18 cellular contexts compared by ENCODE assay signal in genomic region chr7:129939881-129940280, GRCh38. TPM values are rescaled to one million over a fixed set of nuclear protein-coding genes. Genes with fewer than 3 reads are reported as not detected.
A peak's percentile ranks its signal among the peaks of the same experiment; 100 is the strongest.
DNase-seq lines count a peak whose midpoint lies in the region; ATAC-seq and TF ChIP-seq lines count a peak whose summit lies in the region.
"Had no signal": no experiment of that assay in that cellular context is flagged by ENCODE, and none has a peak within 500 bp of the region (broad histone marks: within the 10 kb centered on the region; RNA-seq: fewer than 3 reads in every experiment).

No MANE protein-coding gene starts in this region.

- H3K27me3 ChIP-seq in cardiac muscle cell (no peaks in the 10 kb centered on the region), right atrium auricular region (no peaks in the 10 kb centered on the region)

- H3K27ac ChIP-seq in cardiac muscle cell = peak overlapping the region; percentile 3
- no peak overlapping the region for H3K27ac ChIP-seq in right atrium auricular region

- H3K4me3 Mint-ChIP-seq in T-helper 17 cell (no peak overlapping the region), activated B cell treated with CpG ODN at 0.5 μM for 24 hours (no peak overlapping the region), mesothelial cell of epicardium (no peak overlapping the region)
- H3K4me3 Mint-ChIP-seq: CD4-positive, alpha-beta memory T cell; HFFc6 had no signal

- ATAC-seq in T-helper 17 cell (no peak), activated B cell treated with CpG ODN at 0.5 μM for 24 hours (ENCODE audit: low read depth) (no peak)

- H3K27ac Mint-ChIP-seq in T-helper 17 cell (peak overlapping the region; percentile 62), activated B cell treated with CpG ODN at 0.5 μM for 24 hours (peak overlapping the region; percentile 18), mesothelial cell of epicardium (peak overlapping the region; percentile 43)
- H3K27ac Mint-ChIP-seq: HFFc6 had no signal

- no peaks in the 10 kb centered on the region for H3K9me3 Mint-ChIP-seq in activated B cell treated with CpG ODN at 0.5 μM for 24 hours
- H3K9me3 Mint-ChIP-seq in mesothelial cell of epicardium = peaks cover 4% of the 10 kb centered on the region
- H3K9me3 Mint-ChIP-seq: CD4-positive, alpha-beta memory T cell; HFFc6 had no signal

- CTCF ChIA-PET in activated B cell treated with CpG ODN at 0.5 μM for 24 hours (lab: Charles Lee) = no interaction called here

- H3K4me3 ChIP-seq in cardiac muscle cell (no peak overlapping the region), right atrium auricular region (no peak overlapping the region)
- H3K4me3 ChIP-seq: HAP-1 had no signal

- H3K4me1 Mint-ChIP-seq in T-helper 17 cell = peaks cover 13% of the 10 kb centered on the region
- peaks cover 18% of the 10 kb centered on the region for H3K4me1 Mint-ChIP-seq in activated B cell treated with CpG ODN at 0.5 μM for 24 hours
- no peaks in the 10 kb centered on the region for H3K4me1 Mint-ChIP-seq in mesothelial cell of epicardium

- no peaks in the 10 kb centered on the region for H3K9me3 ChIP-seq in cardiac muscle cell (ENCODE audit: low read depth)
- H3K9me3 ChIP-seq in right atrium auricular region = no peaks in the 10 kb centered on the region
- H3K9me3 ChIP-seq in T-helper 17 cell (ENCODE audit: control insufficient read depth, low read length, poor library complexity, severe bottlenecking) = no peaks in the 10 kb centered on the region
- H3K9me3 ChIP-seq: HAP-1 had no signal

- peaks cover 6% of the 10 kb centered on the region for H3K36me3 ChIP-seq in cardiac muscle cell
- H3K36me3 ChIP-seq in right atrium auricular region = peaks cover 9% of the 10 kb centered on the region
- H3K36me3 ChIP-seq: HAP-1 had no signal

- TF ChIP-seq CTCF in cardiac muscle cell (IDR thresholded peaks at IDR 0.05; ENCODE audit: low read depth, low read length) = no peak
- TF ChIP-seq CTCF in right atrium auricular region (IDR thresholded peaks at IDR 0.05) = no peak
- TF ChIP-seq CTCF in activated B cell treated with CpG ODN at 0.5 μM for 24 hours (IDR thresholded peaks at IDR 0.05) = no peak
- TF ChIP-seq CTCF in mesothelial cell of epicardium (IDR thresholded peaks at IDR 0.05; ENCODE audit: unreplicated experiment) = no peak

- POLR2A ChIA-PET in activated B cell treated with CpG ODN at 0.5 μM for 24 hours (lab: Charles Lee) = no interaction called here

- H3K4me1 ChIP-seq in cardiac muscle cell (ENCODE audit: low read depth) (peaks cover 8% of the 10 kb centered on the region), right atrium auricular region (peaks cover 0 to 16% of the 10 kb centered on the region in 2 donors)

- DNase-seq in cardiac muscle cell (ENCODE audit: low read depth in 1 of 2, low spot score in 1 of 2) = no peak
- DNase-seq in right atrium auricular region (ENCODE audit: low spot score) = no peak
- no peak for DNase-seq in T-helper 17 cell
- no peak for DNase-seq in activated B cell treated with CpG ODN at 0.5 μM for 24 hours
- no peak for DNase-seq in mesothelial cell of epicardium (ENCODE audit: low spot score in 2 of 2, unreplicated experiment in 2 of 2)
- no peak for DNase-seq in SW 1271 (lab: John Stamatoyannopoulos, UW)
- DNase-seq in kidney tubule cell (ENCODE audit: low spot score) = no peak
- DNase-seq in activated T-cell treated with anti-CD3 and anti-CD28 coated beads, Interleukin-2, amount 50 U/mL, for 48 hours = no peak
- DNase-seq: C1 segment of cervical spinal cord; Calu3; CD4-positive, alpha-beta memory T cell; COR-L47; DMS53; DMS79 treated with DMSO at 0.1 percent for 48 hours; GF-D8; GOT3; HFFc6 had no signal

- H3K36me3 Mint-ChIP-seq in T-helper 17 cell (ENCODE audit: low read depth) (peaks cover 3% of the 10 kb centered on the region), activated B cell treated with CpG ODN at 0.5 μM for 24 hours (ENCODE audit: low read depth) (peaks cover 25% of the 10 kb centered on the region), mesothelial cell of epicardium (peaks cover 20% of the 10 kb centered on the region)

- H3K27me3 Mint-ChIP-seq in T-helper 17 cell (no peaks in the 10 kb centered on the region), activated B cell treated with CpG ODN at 0.5 μM for 24 hours (no peaks in the 10 kb centered on the region), mesothelial cell of epicardium (ENCODE audit: low read depth) (no peaks in the 10 kb centered on the region)
- H3K27me3 Mint-ChIP-seq: CD4-positive, alpha-beta memory T cell had no signal

- intact Hi-C loops in activated B cell treated with CpG ODN at 0.5 μM for 24 hours (cut with micrococcal nuclease) = no loop called here

RNA-seq across cellular contexts. Expression of gene UBE2H, which starts 12.9 kb away (rescaled TPM):
- total RNA-seq in cardiac muscle cell (172 and 409 TPM in 2 replicates), right atrium auricular region (10 to 100 TPM; 72.6 to 81.8 TPM), T-helper 17 cell (10 to 100 TPM; 77.9 to 84.2 TPM), activated B cell treated with CpG ODN at 0.5 μM for 24 hours (28.8 and 32.6 TPM in 2 replicates), mesothelial cell of epicardium (95.9 to 104 TPM (median 99.1 TPM) in 3 replicates)
- polyA plus RNA-seq in cardiac muscle cell = 140 and 178 TPM in 2 replicates
